15 cellular contexts compared by ENCODE assay signal in the genomic region with DNA sequence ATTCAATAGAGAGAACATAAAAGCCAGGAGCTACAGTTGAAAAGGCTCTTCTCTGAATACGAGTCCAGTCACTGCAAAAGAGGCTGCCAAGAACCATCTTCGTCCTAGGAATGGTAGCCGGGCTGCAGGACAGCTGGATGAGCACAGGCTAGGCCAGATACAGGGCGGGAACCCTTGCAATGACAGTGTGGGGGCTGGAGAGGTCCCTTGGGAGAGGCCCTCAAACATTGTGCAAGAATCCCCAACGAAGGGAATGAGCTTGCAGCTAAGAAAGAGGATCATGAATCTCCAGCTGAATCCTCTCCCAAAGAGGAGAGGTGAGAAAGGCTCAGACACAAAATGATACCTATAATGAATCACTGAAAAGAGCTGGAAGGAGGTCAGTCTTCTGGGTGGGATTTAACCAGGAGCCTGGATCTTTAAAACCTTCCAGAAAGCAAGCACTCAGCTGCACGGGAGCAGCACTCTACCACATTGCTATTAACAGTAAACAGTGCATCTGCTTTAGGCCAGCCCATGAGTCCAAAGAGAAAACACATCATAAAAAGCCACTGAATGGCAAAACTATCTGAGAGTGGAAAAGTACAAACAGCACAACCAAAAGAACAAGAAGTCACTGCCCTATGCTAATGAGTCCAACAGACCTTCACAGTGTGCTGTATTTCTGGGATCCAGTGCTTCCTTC.
DNase-seq lines count a peak whose midpoint lies in the region; TF ChIP-seq lines count a peak whose summit lies in the region.
"Had no signal": no experiment of that assay in that cellular context is flagged by ENCODE, and none has a peak within 500 bp of the region (broad histone marks: within the 10 kb centered on the region; RNA-seq: fewer than 3 reads in every experiment).

No MANE protein-coding gene starts in this region.

- no peak for TF ChIP-seq RAD21 in liver (IDR thresholded peaks at IDR 0.05)

- H3K27me3 ChIP-seq in liver (ENCODE audit: control insufficient read depth in 4 of 4, insufficient read depth in 4 of 4, low read length in 3 of 4) (no peaks in the 10 kb centered on the region), spleen (replicated peaks in 1 of 7) (no peaks in the 10 kb centered on the region)

- no peak for TF ChIP-seq POLR2A in spleen (IDR thresholded peaks at IDR 0.05)

- H3K36me3 ChIP-seq in liver (ENCODE audit: control insufficient read depth in 4 of 4, insufficient read depth in 3 of 4, low read depth in 1 of 4, low read length in 3 of 4): peaks cover 13 to 88% (median 60%) of the 10 kb centered on the region in 4 donors
- peaks cover 4 to 100% (median 53%) of the 10 kb centered on the region in 6 donors for H3K36me3 ChIP-seq in spleen
- H3K36me3 ChIP-seq: thoracic aorta had no signal

- H3K9me3 ChIP-seq in liver (ENCODE audit: control insufficient read depth in 4 of 4, low read length in 3 of 4): no peaks in the 10 kb centered on the region
- no peaks in the 10 kb centered on the region for H3K9me3 ChIP-seq in spleen
- H3K9me3 ChIP-seq: thoracic aorta had no signal

- 73% methylated on average over 6 of the region's 6 CpGs for WGBS in liver
- 47 to 88% (median 77%) methylated on average over 6 of the region's 6 CpGs for WGBS in spleen, 5 donors

- peaks cover 65% of the 10 kb centered on the region for H3K4me1 Mint-ChIP-seq in HFFc6 (ENCODE audit: low read depth)

- H3K4me1 ChIP-seq in liver (ENCODE audit: control insufficient read depth in 4 of 4, insufficient read depth in 4 of 4, low read length in 3 of 4): no peaks in the 10 kb centered on the region
- peaks cover 0 to 39% (median 12%) of the 10 kb centered on the region in 6 donors for H3K4me1 ChIP-seq in spleen

- in situ Hi-C loops in ACHN (cut with HindIII; ENCODE audit: low pct_ligation_motif_present, low pct_unique_long_range_greater_than_20kb, low sequenced_read_pairs): no loop called here

- no peaks in the 10 kb centered on the region for H3K9me3 Mint-ChIP-seq in HFFc6
- H3K9me3 Mint-ChIP-seq: activated CD4-positive, alpha-beta T cell treated with anti-CD3 and anti-CD28 coated beads, Interleukin-2, amount 10 ng/mL, durations not matched to agents 7 days and 5 days had no signal

- DNase-seq in HFFc6 (peak; percentile 76), coronary artery (ENCODE audit: low spot score) (no peak), spleen (no peak), ACHN (no peak), Kasumi-1 (lab: John Stamatoyannopoulos, UW) (no peak), SW 1271 (lab: John Stamatoyannopoulos, UW) (no peak), NCI-H2171 treated with DMSO at 0.1 percent for 48 hours (lab: John Stamatoyannopoulos, UW) (no peak)
- DNase-seq: activated CD4-positive, alpha-beta T cell treated with anti-CD3 and anti-CD28 coated beads, Interleukin-2, amount 10 ng/mL, durations not matched to agents 7 days and 5 days; activated naive CD4-positive, alpha-beta T cell; dorsolateral prefrontal cortex; NCI-H1092; NCI-H82; stimulated activated CD4-positive, alpha-beta T cell treated with anti-CD3 and anti-CD28 coated beads, Interleukin-4, amount 100 ng/mL, for 4 hours had no signal

- no peak overlapping the region for H3K9ac ChIP-seq in liver (ENCODE audit: low read depth in 1 of 2, low read length in 2 of 2)

- H3K36me3 Mint-ChIP-seq in HFFc6 (ENCODE audit: low read depth): peaks cover 62% of the 10 kb centered on the region

- H3K4me3 ChIP-seq in coronary artery: no peak overlapping the region
- H3K4me3 ChIP-seq in liver (ENCODE audit: low read depth in 1 of 3, low read length in 3 of 3): no peak overlapping the region
- H3K4me3 ChIP-seq in spleen: no peak overlapping the region
- H3K4me3 ChIP-seq: dorsolateral prefrontal cortex, thoracic aorta had no signal

- peak overlapping the region; percentile 37 for H3K4me3 Mint-ChIP-seq in HFFc6
- H3K4me3 Mint-ChIP-seq: activated CD4-positive, alpha-beta T cell treated with anti-CD3 and anti-CD28 coated beads, Interleukin-2, amount 10 ng/mL, durations not matched to agents 7 days and 5 days had no signal

- H3K27ac ChIP-seq in coronary artery: peak overlapping the region; percentile 40 to 62
- H3K27ac ChIP-seq in liver (ENCODE audit: low read depth in 1 of 2, low read length in 2 of 2): peak overlapping the region; percentile 22 to 31
- H3K27ac ChIP-seq in spleen: peak overlapping the region in 5 of 8 donors; percentile 10 to 71 (median 52)
- H3K27ac ChIP-seq: thoracic aorta had no signal

- peaks cover 5% of the 10 kb centered on the region for H3K27me3 Mint-ChIP-seq in HFFc6 (ENCODE audit: insufficient read depth)

- TF ChIP-seq CTCF in HFFc6 (IDR thresholded peaks at IDR 0.05) (no peak), coronary artery (IDR thresholded peaks at IDR 0.05) (no peak), liver (IDR thresholded peaks at IDR 0.05; ENCODE audit: low read depth, low read length, missing input control) (no peak), spleen (IDR thresholded peaks at IDR 0.05 in 8 of 11, conservative IDR thresholded peaks at IDR 0.05 in 3 of 11) (no peak)

- H3K27ac Mint-ChIP-seq in HFFc6: peak overlapping the region; percentile 80
- H3K27ac Mint-ChIP-seq: activated CD4-positive, alpha-beta T cell treated with anti-CD3 and anti-CD28 coated beads, Interleukin-2, amount 10 ng/mL, durations not matched to agents 7 days and 5 days had no signal

- intact Hi-C loops in spleen (cut with DNase I; ENCODE audit: low total_unique reads): no loop called here

TF ChIP-seq in liver, 16 proteins besides CTCF, POLR2A, EP300 and RAD21:
- TF ChIP-seq FOXA1 (IDR thresholded peaks at IDR 0.05) (no peak), NR2F2 (IDR thresholded peaks at IDR 0.05) (peak; percentile 60), EGR1 (IDR thresholded peaks at IDR 0.05; ENCODE audit: low read depth in 2 of 2) (no peak), RXRA (IDR thresholded peaks at IDR 0.05) (peak in 1 of 2 donors; percentile 10), SP1 (IDR thresholded peaks at IDR 0.05) (peak; percentile 48)
TF ChIP-seq in liver: peak in this region for 3.
